1 cellular context compared by ENCODE assay signal in the genomic region with DNA sequence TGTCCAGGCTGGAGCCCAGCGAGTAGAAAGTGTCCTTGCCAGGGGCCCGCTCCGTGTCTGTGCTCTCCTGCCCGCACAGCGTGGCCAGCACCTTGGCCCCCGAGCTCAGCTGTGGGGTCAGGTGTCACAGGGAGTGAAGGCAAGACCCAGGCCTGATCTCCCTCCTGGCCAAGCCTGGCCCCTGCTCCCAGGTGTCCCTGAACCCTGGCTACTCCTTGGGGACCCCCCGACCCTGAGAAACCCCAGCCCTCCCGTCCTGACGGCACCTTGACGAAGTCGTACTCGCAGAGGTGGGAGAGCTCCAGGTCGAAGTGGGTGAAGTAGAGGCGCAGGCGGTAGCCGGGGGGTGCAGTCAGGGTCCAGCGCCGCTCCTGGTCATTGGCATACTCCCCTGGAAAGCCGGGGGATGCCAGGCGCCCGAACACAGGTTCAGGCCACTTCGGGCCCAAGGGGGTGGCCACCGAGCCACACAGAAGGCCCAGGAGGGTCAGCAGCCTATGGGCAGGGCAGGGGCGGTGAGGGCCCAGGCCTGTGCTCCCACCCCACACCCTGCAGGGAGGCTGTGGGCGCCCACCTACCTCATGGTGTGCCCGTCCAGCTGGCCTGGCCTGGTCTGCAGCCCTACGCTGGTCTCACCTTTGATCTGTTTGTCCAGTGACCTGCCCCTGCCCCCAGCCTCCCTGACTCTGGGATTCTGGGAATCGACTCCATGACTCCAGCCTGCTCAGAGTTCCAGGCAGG.
TF ChIP-seq lines count a peak whose summit lies in the region.

MASP2 (minus strand) TSS at position 615 of the 741 bp plus-strand sequence; CDS start at position 583, 32 bp downstream.

TF ChIP-seq in HepG2, 621 proteins besides CTCF, POLR2A, EP300 and RAD21 (continued from another document and continues in another):
- TF ChIP-seq HMGXB3 (CRISPR knock-in tag; IDR thresholded peaks at IDR 0.05; ENCODE audit: borderline replicate concordance) (peak; percentile 54; the same call in 1 of the 2 replicates), BORCS8-MEF2B (CRISPR knock-in tag; IDR thresholded peaks at IDR 0.05) (peak; percentile 35; the same call in 1 of the 2 replicates), ZNF781 (CRISPR knock-in tag; IDR thresholded peaks at IDR 0.05; ENCODE audit: borderline replicate concordance, not compliant biosample characterization) (no peak), EZH2 (conservative IDR thresholded peaks at IDR 0.05; ENCODE audit: low read depth, low read length) (no peak), REXO4 (CRISPR knock-in tag; IDR thresholded peaks at IDR 0.05; ENCODE audit: borderline replicate concordance) (no peak), ZKSCAN5 (CRISPR knock-in tag; IDR thresholded peaks at IDR 0.05) (no peak), ZNF616 (CRISPR knock-in tag; IDR thresholded peaks at IDR 0.05; ENCODE audit: low read depth) (0 out of 2 replicates have a peak, but pooled peaks have one; percentile 73), NRL (CRISPR knock-in tag; IDR thresholded peaks at IDR 0.05; ENCODE audit: borderline replicate concordance) (peak; percentile 47; the same call in 1 of the 2 replicates), MED1 (CRISPR knock-in tag; IDR thresholded peaks at IDR 0.05) (peak; percentile 67), ZNF460 (CRISPR knock-in tag; IDR thresholded peaks at IDR 0.05; ENCODE audit: borderline replicate concordance) (no peak), PHF20 (CRISPR knock-in tag; IDR thresholded peaks at IDR 0.05) (peak; percentile 59; the same call in 1 of the 2 replicates), TEAD2 (CRISPR knock-in tag; IDR thresholded peaks at IDR 0.05) (no peak), MLX (CRISPR knock-in tag; IDR thresholded peaks at IDR 0.05) (no peak), NFE2 (CRISPR knock-in tag; IDR thresholded peaks at IDR 0.05) (no peak), SAP130 (CRISPR knock-in tag; IDR thresholded peaks at IDR 0.05; ENCODE audit: low read depth) (peak; percentile 55), ZNF275 (CRISPR knock-in tag; IDR thresholded peaks at IDR 0.05; ENCODE audit: borderline replicate concordance) (no peak; the same call in 1 of the 2 replicates), ZBTB33 (CRISPR knock-in tag; IDR thresholded peaks at IDR 0.05) (no peak), ZNF407 (CRISPR knock-in tag; IDR thresholded peaks at IDR 0.05; ENCODE audit: not compliant biosample characterization) (peak; percentile 50), XRCC5 (optimal IDR thresholded peaks at IDR 0.05; ENCODE audit: low read length) (no peak)
- TF ChIP-seq, protein P1, sequence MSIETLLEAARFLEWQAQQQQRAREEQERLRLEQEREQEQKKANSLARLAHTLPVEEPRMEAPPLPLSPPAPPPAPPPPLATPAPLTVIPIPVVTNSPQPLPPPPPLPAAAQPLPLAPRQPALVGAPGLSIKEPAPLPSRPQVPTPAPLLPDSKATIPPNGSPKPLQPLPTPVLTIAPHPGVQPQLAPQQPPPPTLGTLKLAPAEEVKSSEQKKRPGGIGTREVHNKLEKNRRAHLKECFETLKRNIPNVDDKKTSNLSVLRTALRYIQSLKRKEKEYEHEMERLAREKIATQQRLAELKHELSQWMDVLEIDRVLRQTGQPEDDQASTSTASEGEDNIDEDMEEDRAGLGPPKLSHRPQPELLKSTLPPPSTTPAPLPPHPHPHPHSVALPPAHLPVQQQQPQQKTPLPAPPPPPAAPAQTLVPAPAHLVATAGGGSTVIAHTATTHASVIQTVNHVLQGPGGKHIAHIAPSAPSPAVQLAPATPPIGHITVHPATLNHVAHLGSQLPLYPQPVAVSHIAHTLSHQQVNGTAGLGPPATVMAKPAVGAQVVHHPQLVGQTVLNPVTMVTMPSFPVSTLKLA (IDR thresholded peaks at IDR 0.05) = no peak
- TF ChIP-seq, protein P2, sequence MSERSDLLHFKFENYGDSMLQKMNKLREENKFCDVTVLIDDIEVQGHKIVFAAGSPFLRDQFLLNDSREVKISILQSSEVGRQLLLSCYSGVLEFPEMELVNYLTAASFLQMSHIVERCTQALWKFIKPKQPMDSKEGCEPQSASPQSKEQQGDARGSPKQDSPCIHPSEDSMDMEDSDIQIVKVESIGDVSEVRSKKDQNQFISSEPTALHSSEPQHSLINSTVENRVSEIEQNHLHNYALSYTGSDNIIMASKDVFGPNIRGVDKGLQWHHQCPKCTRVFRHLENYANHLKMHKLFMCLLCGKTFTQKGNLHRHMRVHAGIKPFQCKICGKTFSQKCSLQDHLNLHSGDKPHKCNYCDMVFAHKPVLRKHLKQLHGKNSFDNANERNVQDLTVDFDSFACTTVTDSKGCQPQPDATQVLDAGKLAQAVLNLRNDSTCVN (CRISPR knock-in tag; IDR thresholded peaks at IDR 0.05; ENCODE audit: borderline replicate concordance) = no peak
- TF ChIP-seq, protein P3, sequence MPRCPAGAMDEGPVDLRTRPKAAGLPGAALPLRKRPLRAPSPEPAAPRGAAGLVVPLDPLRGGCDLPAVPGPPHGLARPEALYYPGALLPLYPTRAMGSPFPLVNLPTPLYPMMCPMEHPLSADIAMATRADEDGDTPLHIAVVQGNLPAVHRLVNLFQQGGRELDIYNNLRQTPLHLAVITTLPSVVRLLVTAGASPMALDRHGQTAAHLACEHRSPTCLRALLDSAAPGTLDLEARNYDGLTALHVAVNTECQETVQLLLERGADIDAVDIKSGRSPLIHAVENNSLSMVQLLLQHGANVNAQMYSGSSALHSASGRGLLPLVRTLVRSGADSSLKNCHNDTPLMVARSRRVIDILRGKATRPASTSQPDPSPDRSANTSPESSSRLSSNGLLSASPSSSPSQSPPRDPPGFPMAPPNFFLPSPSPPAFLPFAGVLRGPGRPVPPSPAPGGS (CRISPR knock-in tag; IDR thresholded peaks at IDR 0.05) = peak; percentile 64; the same call in 1 of the 2 replicates
- TF ChIP-seq, protein P4, sequence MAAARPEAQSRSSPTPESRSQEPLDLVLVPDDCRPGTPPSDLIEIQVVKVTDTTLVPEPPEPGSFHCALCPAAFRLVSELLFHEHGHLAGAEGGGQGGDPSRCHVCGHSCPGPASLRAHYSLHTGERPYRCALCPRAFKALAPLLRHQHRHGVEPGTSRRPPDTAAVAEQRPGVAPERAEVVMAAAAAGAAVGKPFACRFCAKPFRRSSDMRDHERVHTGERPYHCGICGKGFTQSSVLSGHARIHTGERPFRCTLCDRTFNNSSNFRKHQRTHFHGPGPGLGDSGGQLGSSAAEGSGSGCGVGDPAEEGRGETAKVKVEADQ (CRISPR knock-in tag; IDR thresholded peaks at IDR 0.05; ENCODE audit: borderline replicate concordance) = no peak
- TF ChIP-seq, protein P5, sequence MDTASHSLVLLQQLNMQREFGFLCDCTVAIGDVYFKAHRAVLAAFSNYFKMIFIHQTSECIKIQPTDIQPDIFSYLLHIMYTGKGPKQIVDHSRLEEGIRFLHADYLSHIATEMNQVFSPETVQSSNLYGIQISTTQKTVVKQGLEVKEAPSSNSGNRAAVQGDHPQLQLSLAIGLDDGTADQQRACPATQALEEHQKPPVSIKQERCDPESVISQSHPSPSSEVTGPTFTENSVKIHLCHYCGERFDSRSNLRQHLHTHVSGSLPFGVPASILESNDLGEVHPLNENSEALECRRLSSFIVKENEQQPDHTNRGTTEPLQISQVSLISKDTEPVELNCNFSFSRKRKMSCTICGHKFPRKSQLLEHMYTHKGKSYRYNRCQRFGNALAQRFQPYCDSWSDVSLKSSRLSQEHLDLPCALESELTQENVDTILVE (CRISPR knock-in tag; IDR thresholded peaks at IDR 0.05) = no peak
